ENCODE assay signal across 8 cellular contexts in the genomic region with DNA sequence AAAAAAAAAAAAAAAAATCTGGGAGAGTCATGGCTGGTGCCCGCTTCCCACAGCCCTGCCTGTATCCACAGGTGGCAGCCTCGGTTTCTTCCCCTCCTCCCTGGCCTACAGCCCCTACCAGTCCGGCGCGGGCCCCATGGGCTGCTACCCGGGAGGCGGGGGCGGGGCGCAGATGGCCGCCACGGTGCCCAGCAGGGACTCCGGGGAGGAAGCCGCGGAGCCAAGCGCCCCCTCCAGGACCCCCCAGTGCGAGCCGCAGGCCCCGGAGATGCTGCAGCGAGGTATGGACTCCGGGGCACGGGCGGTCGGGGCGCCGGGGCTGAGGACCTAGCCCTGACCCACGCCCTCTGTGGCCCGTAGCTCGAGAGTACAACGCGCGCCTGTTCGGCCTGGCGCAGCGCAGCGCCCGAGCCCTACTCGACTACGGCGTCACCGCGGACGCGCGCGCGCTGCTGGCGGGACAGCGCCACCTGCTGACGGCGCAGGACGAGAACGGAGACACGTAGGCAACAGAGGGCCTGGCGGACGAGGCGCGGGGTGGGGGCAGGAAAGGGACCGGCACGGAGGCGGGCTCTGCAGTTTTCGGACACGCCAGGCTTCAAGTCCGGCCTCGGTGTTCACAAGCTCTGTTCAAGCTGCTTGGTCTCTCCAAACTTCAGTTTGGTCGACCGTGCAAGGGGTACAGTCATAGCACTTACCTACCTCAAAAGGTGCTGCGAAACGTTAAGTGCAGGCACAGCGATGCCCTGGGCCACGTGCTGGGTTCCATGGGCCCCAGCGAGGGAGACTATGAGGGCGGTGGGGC. TPM values are rescaled to one million over a fixed set of nuclear protein-coding genes. Genes with fewer than 3 reads are reported as not detected.
A peak's percentile ranks its signal among the peaks of the same experiment; 100 is the strongest.
DNase-seq lines count a peak whose midpoint lies in the region; ATAC-seq and TF ChIP-seq lines count a peak whose summit lies in the region.

No MANE protein-coding gene starts in this region.

- peak overlapping the region; percentile 58 for H3K9ac ChIP-seq in Loucy (ENCODE audit: low read depth, low read length, poor library complexity, severe bottlenecking)
- H3K9ac ChIP-seq in SK-N-MC (ENCODE audit: insufficient read length) = peak overlapping the region; percentile 53

- H3K27ac Mint-ChIP-seq in activated naive CD4-positive, alpha-beta T cell treated with anti-CD3 and anti-CD28 coated beads, Interleukin-2, amount 50 U/mL, for 72 hours = peak overlapping the region; percentile 72 to 81
- H3K27ac Mint-ChIP-seq in glutamatergic neuron (ENCODE audit: unreplicated experiment) (no peak overlapping the region), osteocyte (ENCODE audit: unreplicated experiment) (peak overlapping the region; percentile 75)

- DNase-seq in ELF-1 (ENCODE audit: low read depth, low spot score) (peak; percentile 91), SK-N-MC (ENCODE audit: low read depth, low spot score) (no peak), glutamatergic neuron (peak; percentile 93), osteocyte (ENCODE audit: extremely low spot score, unreplicated experiment) (peak; percentile 96), thoracic aorta (ENCODE audit: low spot score) (peak; percentile 46)
- peak; percentile 89 to 92 for DNase-seq in activated naive CD4-positive, alpha-beta T cell treated with anti-CD3 and anti-CD28 coated beads, Interleukin-2, amount 50 U/mL, for 72 hours (ENCODE audit: low spot score in 2 of 2)

- H3K27me3 ChIP-seq in Loucy (ENCODE audit: insufficient read depth, low read length, poor library complexity, severe bottlenecking) (no peaks in the 10 kb centered on the region), thoracic aorta (replicated peaks; ENCODE audit: insufficient read depth) (no peaks in the 10 kb centered on the region)

- H2AFZ ChIP-seq in Loucy (ENCODE audit: low read length) = peak overlapping the region; percentile 83

- H3K36me3 ChIP-seq in Loucy (ENCODE audit: insufficient read depth, low read length) (peaks cover 7% of the 10 kb centered on the region; the same call in 1 of the 2 replicates), SK-N-MC (ENCODE audit: insufficient read depth, low read length) (no peaks in the 10 kb centered on the region), thoracic aorta (peaks cover 12% of the 10 kb centered on the region)

- H3K27me3 Mint-ChIP-seq in glutamatergic neuron (ENCODE audit: unreplicated experiment) (peaks cover 13% of the 10 kb centered on the region), osteocyte (ENCODE audit: unreplicated experiment) (no peaks in the 10 kb centered on the region)

- H3K36me3 Mint-ChIP-seq in activated naive CD4-positive, alpha-beta T cell treated with anti-CD3 and anti-CD28 coated beads, Interleukin-2, amount 50 U/mL, for 72 hours = peaks cover 33 to 42% of the 10 kb centered on the region in 2 donors
- H3K36me3 Mint-ChIP-seq in glutamatergic neuron (ENCODE audit: unreplicated experiment) = no peaks in the 10 kb centered on the region
- H3K36me3 Mint-ChIP-seq in osteocyte (ENCODE audit: unreplicated experiment) = peaks cover 4% of the 10 kb centered on the region

- peaks cover 4% of the 10 kb centered on the region for H3K4me1 Mint-ChIP-seq in glutamatergic neuron (ENCODE audit: low read depth, unreplicated experiment)
- peaks cover 29% of the 10 kb centered on the region for H3K4me1 Mint-ChIP-seq in osteocyte (ENCODE audit: unreplicated experiment)

- peak; percentile 87 for TF ChIP-seq CTCF in Loucy (conservative IDR thresholded peaks at IDR 0.05; ENCODE audit: low read length)
- TF ChIP-seq CTCF in glutamatergic neuron (IDR thresholded peaks at IDR 0.05; ENCODE audit: partially characterized antibody, unreplicated experiment) = peak; percentile 95
- peak; percentile 99 for TF ChIP-seq CTCF in osteocyte (IDR thresholded peaks at IDR 0.05)
- peak; percentile 91 for TF ChIP-seq CTCF in thoracic aorta (IDR thresholded peaks at IDR 0.05)

- no peaks in the 10 kb centered on the region for H4K20me1 ChIP-seq in Loucy (ENCODE audit: insufficient read depth, low read length, poor library complexity, severe bottlenecking)

- H3K4me3 ChIP-seq in Loucy (ENCODE audit: low read length, poor library complexity, severe bottlenecking) (peak overlapping the region; percentile 76), SK-N-MC (peak overlapping the region; percentile 77), thoracic aorta (peak overlapping the region; percentile 85)

- ATAC-seq in GM21786 (IDR thresholded peaks at IDR 0.05; ENCODE audit: unreplicated experiment) (peak; percentile 46), thoracic aorta (ENCODE audit: insufficient number of reproducible peaks, low FRiP score, low read depth) (peak; percentile 14)
- ATAC-seq in activated naive CD4-positive, alpha-beta T cell treated with anti-CD3 and anti-CD28 coated beads, Interleukin-2, amount 50 U/mL, for 72 hours = peak; percentile 52 to 65

- peak overlapping the region; percentile 65 for H3K4me3 Mint-ChIP-seq in glutamatergic neuron (ENCODE audit: unreplicated experiment)
- peak overlapping the region; percentile 67 for H3K4me3 Mint-ChIP-seq in osteocyte (ENCODE audit: unreplicated experiment)

- H3K4me2 ChIP-seq in Loucy (ENCODE audit: low read depth, low read length, poor library complexity, severe bottlenecking) = peak overlapping the region; percentile 74

- H3K27ac ChIP-seq in SK-N-MC (no peak overlapping the region), thoracic aorta (peak overlapping the region; percentile 73 to 75)

- H3K4me1 ChIP-seq in Loucy (ENCODE audit: insufficient read depth, low read length, poor library complexity, severe bottlenecking) (peaks cover 19% of the 10 kb centered on the region), thoracic aorta (ENCODE audit: control insufficient read depth in 1 of 2, low read depth in 2 of 2) (peaks cover 12 to 27% of the 10 kb centered on the region in 2 donors)

- H3F3A ChIP-seq in Loucy (ENCODE audit: low read depth) = no peaks in the 10 kb centered on the region

- no peaks in the 10 kb centered on the region for H3K9me3 ChIP-seq in Loucy (ENCODE audit: insufficient read depth, low read depth, low read length)
- no peaks in the 10 kb centered on the region for H3K9me3 ChIP-seq in SK-N-MC (ENCODE audit: low read depth, low read length)
- no peaks in the 10 kb centered on the region for H3K9me3 ChIP-seq in thoracic aorta

- peaks cover 13% of the 10 kb centered on the region; the same call in 1 of the 2 replicates for H3K79me2 ChIP-seq in Loucy (ENCODE audit: insufficient read depth, low read length)

- H3K9me2 ChIP-seq in Loucy (replicated peaks; ENCODE audit: low read depth, low read length) = no peaks in the 10 kb centered on the region

- H3K9me3 Mint-ChIP-seq in activated naive CD4-positive, alpha-beta T cell treated with anti-CD3 and anti-CD28 coated beads, Interleukin-2, amount 50 U/mL, for 72 hours = no peaks in the 10 kb centered on the region
- peaks cover 4% of the 10 kb centered on the region for H3K9me3 Mint-ChIP-seq in glutamatergic neuron (ENCODE audit: unreplicated experiment)
- no peaks in the 10 kb centered on the region for H3K9me3 Mint-ChIP-seq in osteocyte (ENCODE audit: unreplicated experiment)

RNA-seq across cellular contexts. Expression of gene NFKB2, which starts 3.9 kb away (rescaled TPM):
- total RNA-seq in activated naive CD4-positive, alpha-beta T cell treated with anti-CD3 and anti-CD28 coated beads, Interleukin-2, amount 50 U/mL, for 72 hours = 100 to 1,000 TPM; 213 to 251 TPM
- total RNA-seq in glutamatergic neuron (ENCODE audit: unreplicated experiment) (7.5 TPM), osteocyte (32.5 and 38.6 TPM in 2 replicates), thoracic aorta (10 to 100 TPM; 26.8 to 40.9 TPM)

RNA-seq across cellular contexts. Expression of gene PSD, which starts 19.2 kb away (rescaled TPM):
- 10 to 100 TPM in 1 of 2 donors, 1 to 10 TPM in 1; 8.7 to 13.3 TPM for total RNA-seq in activated naive CD4-positive, alpha-beta T cell treated with anti-CD3 and anti-CD28 coated beads, Interleukin-2, amount 50 U/mL, for 72 hours
- total RNA-seq in glutamatergic neuron (ENCODE audit: unreplicated experiment) = 88.5 TPM
- 0.99 and 1.8 TPM in 2 replicates for total RNA-seq in osteocyte
- under 1 TPM in 1 of 2 donors, not detected in 1; 0.21 TPM for total RNA-seq in thoracic aorta

RNA-seq across cellular contexts. Expression of gene FBXL15, which starts 21.2 kb away (rescaled TPM):
- 10 to 100 TPM; 12.9 to 27.4 TPM for total RNA-seq in activated naive CD4-positive, alpha-beta T cell treated with anti-CD3 and anti-CD28 coated beads, Interleukin-2, amount 50 U/mL, for 72 hours
- 23.4 TPM for total RNA-seq in glutamatergic neuron (ENCODE audit: unreplicated experiment)
- total RNA-seq in osteocyte = 9.8 and 10.5 TPM in 2 replicates
- total RNA-seq in thoracic aorta = 10 to 100 TPM; 19.8 to 24.0 TPM

RNA-seq across cellular contexts. Expression of gene CUEDC2, which starts 33.0 kb away (rescaled TPM):
- 10 to 100 TPM; 38.7 to 73.9 TPM for total RNA-seq in activated naive CD4-positive, alpha-beta T cell treated with anti-CD3 and anti-CD28 coated beads, Interleukin-2, amount 50 U/mL, for 72 hours
- total RNA-seq in glutamatergic neuron (ENCODE audit: unreplicated experiment) = 104 TPM
- 81.3 and 82.1 TPM in 2 replicates for total RNA-seq in osteocyte
- 10 to 100 TPM; 40.8 to 53.2 TPM for total RNA-seq in thoracic aorta

RNA-seq across cellular contexts. Expression of gene C10orf95, which starts 51.9 kb away (rescaled TPM):
- total RNA-seq in activated naive CD4-positive, alpha-beta T cell treated with anti-CD3 and anti-CD28 coated beads, Interleukin-2, amount 50 U/mL, for 72 hours = under 1 TPM in 1 of 2 donors, not detected in 1; 0.30 TPM
- total RNA-seq in glutamatergic neuron (ENCODE audit: unreplicated experiment) (not detected), osteocyte (not detected in 2 replicates), thoracic aorta (not detected)
